Comparison of ENCODE assay signal across 1 cellular context in genomic region chr22:42444060-42444904, GRCh38.
TF ChIP-seq lines count a peak whose summit lies in the region.

No MANE protein-coding gene starts in this region.

TF ChIP-seq in GM12878, 131 proteins besides CTCF, POLR2A, EP300 and RAD21 (continued from another document and continues in another):
- TF ChIP-seq ATF2 (IDR thresholded peaks at IDR 0.05; ENCODE audit: low read length) (no peak), USF1 (IDR thresholded peaks at IDR 0.05; ENCODE audit: borderline replicate concordance, extremely low read length, insufficient read depth, low read depth, low read length) (no peak), SKIL (IDR thresholded peaks at IDR 0.05; ENCODE audit: low read depth, poor library complexity, severe bottlenecking) (no peak), EED (IDR thresholded peaks at IDR 0.05; ENCODE audit: low read depth) (no peak), IKZF2 (IDR thresholded peaks at IDR 0.05) (peak; percentile 44 to 51; a peak in 2 of 4 replicates), RFX5 (IDR thresholded peaks at IDR 0.05; ENCODE audit: low read depth, low read length) (no peak), RELB (IDR thresholded peaks at IDR 0.05; ENCODE audit: low read depth) (peak; percentile 73), HDAC2 (IDR thresholded peaks at IDR 0.05) (0 out of 2 replicates have a peak, but pooled peaks have one; percentile 20), SIN3A (IDR thresholded peaks at IDR 0.05; ENCODE audit: low read depth, low read length) (no peak; the same call in 1 of the 2 replicates), E4F1 (IDR thresholded peaks at IDR 0.05; ENCODE audit: borderline replicate concordance, partially characterized antibody) (no peak), RBBP5 (conservative IDR thresholded peaks at IDR 0.05) (no peak), SREBF1 (IDR thresholded peaks at IDR 0.05; ENCODE audit: low read length) (no peak), E2F4 (IDR thresholded peaks at IDR 0.05; ENCODE audit: low read depth, low read length) (no peak), CHD4 (IDR thresholded peaks at IDR 0.05) (no peak), YBX1 (IDR thresholded peaks at IDR 0.05) (no peak), RCOR1 (conservative IDR thresholded peaks at IDR 0.05; ENCODE audit: low read depth, low read length) (no peak), MTA3 (IDR thresholded peaks at IDR 0.05; ENCODE audit: borderline replicate concordance, low read length) (0 out of 2 replicates have a peak, but pooled peaks have one; percentile 57), ZBED1 (IDR thresholded peaks at IDR 0.05; ENCODE audit: borderline replicate concordance) (no peak), ZBTB4 (CRISPR knock-in tag; IDR thresholded peaks at IDR 0.05) (no peak), BMI1 (IDR thresholded peaks at IDR 0.05; ENCODE audit: borderline replicate concordance) (no peak), HSF1 (IDR thresholded peaks at IDR 0.05; ENCODE audit: low read depth, low read length) (peak; percentile 69), NR2C2 (IDR thresholded peaks at IDR 0.05; ENCODE audit: borderline replicate concordance, control insufficient read depth, insufficient read length, low read depth) (no peak), ZSCAN29 (IDR thresholded peaks at IDR 0.05) (no peak; the same call in 1 of the 2 replicates), SMAD5 (IDR thresholded peaks at IDR 0.05; ENCODE audit: low read depth) (no peak), PKNOX1 (IDR thresholded peaks at IDR 0.05) (peak; percentile 93), RUNX3 (IDR thresholded peaks at IDR 0.05; ENCODE audit: low read length) (peak; percentile 13; the same call in 1 of the 2 replicates), ZNF207 (IDR thresholded peaks at IDR 0.05; ENCODE audit: borderline replicate concordance) (no peak), CREM (IDR thresholded peaks at IDR 0.05; ENCODE audit: low read depth) (0 out of 2 replicates have a peak, but pooled peaks have one; percentile 6), RELA (IDR thresholded peaks at IDR 0.05; ENCODE audit: borderline replicate concordance, partially characterized antibody) (no peak), NFXL1 (IDR thresholded peaks at IDR 0.05; ENCODE audit: borderline replicate concordance) (no peak), NR2F1 (conservative IDR thresholded peaks at IDR 0.05) (no peak), SUPT20H (IDR thresholded peaks at IDR 0.05; ENCODE audit: borderline replicate concordance, control insufficient read depth, low read depth, low read length) (no peak), SREBF2 (IDR thresholded peaks at IDR 0.05; ENCODE audit: low read length) (no peak), NFIC (IDR thresholded peaks at IDR 0.05; ENCODE audit: low read depth, low read length) (no peak), JUNB (IDR thresholded peaks at IDR 0.05) (no peak), SMC3 (IDR thresholded peaks at IDR 0.05; ENCODE audit: borderline replicate concordance, low read length) (no peak; the same call in none of the 2 replicates), PML (IDR thresholded peaks at IDR 0.05; ENCODE audit: low read length) (no peak), BRCA1 (IDR thresholded peaks at IDR 0.05; ENCODE audit: low read depth, low read length) (no peak), TARDBP (IDR thresholded peaks at IDR 0.05; ENCODE audit: borderline replicate concordance) (no peak), ZNF622 (IDR thresholded peaks at IDR 0.05) (no peak), ASH2L (IDR thresholded peaks at IDR 0.05; ENCODE audit: borderline replicate concordance, low read depth) (no peak), NKRF (conservative IDR thresholded peaks at IDR 0.05) (no peak), CBX5 (IDR thresholded peaks at IDR 0.05; ENCODE audit: low read depth) (no peak)
